In the genomic region with DNA sequence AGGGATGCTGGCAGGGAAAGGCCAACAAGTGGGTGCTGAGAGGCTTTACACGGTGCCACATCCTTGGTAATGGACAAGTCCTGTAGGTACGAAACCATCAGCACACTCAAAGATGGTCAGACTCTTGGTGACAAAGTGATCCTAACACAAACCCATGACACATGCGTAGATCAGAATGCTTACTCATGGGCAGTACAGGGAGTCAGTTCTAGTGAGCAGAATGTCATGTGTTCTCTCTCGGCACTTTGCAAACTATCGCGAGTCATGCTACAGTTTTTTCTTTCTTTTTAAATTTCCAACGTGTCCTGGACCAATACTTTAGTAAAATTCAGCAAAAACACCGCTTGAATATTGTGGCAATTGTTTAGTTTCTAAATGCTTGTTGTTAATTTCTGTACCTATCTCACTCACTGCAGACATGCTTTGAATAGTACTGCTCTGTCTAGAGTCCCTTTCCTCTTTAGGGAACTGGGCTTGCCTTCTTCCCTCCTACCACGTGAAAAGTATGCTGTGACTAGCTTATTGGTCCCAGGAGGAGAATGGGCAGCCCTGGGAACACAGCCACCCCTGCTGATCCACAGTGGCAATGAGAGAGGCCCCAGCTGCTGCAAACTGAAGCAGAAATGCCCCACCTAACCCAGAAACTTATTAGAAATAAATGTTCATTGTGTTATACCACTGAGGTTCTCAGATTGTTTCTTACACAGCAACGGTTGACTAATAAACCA, we compare ENCODE assay signal across 10 cellular contexts.
DNase-seq lines count a peak whose midpoint lies in the region; ATAC-seq and TF ChIP-seq lines count a peak whose summit lies in the region.
"Had no signal": no experiment of that assay in that cellular context is flagged by ENCODE, and none has a peak within 500 bp of the region (broad histone marks: within the 10 kb centered on the region; RNA-seq: fewer than 3 reads in every experiment).

No MANE protein-coding gene starts in this region.

- peaks cover 15% of the 10 kb centered on the region for H3K4me1 Mint-ChIP-seq in neural progenitor cell
- H3K4me1 Mint-ChIP-seq in activated T-helper 1 cell treated with anti-CD3 and anti-CD28 coated beads, Interleukin-12 subunit alpha, Interleukin-12 subunit beta, Interleukin-2, Interleukin-4 antibody, amounts not matched to agents 30 ng/mL and 10 ng/mL and 1 ng/mL, durations not matched to agents 14 hours and 24 hours and 36 hours (ENCODE audit: low read depth): peaks cover 6% of the 10 kb centered on the region

- 82 to 93% (median 87%) methylated on average over 10 of the region's 10 CpGs for WGBS in spleen, 5 donors

- peaks cover 4% of the 10 kb centered on the region for H3F3A ChIP-seq in neural progenitor cell (ENCODE audit: low read depth)

- ATAC-seq in GM18870 (IDR thresholded peaks at IDR 0.05; ENCODE audit: unreplicated experiment): no peak

- peaks cover 15% of the 10 kb centered on the region for H3K4me1 ChIP-seq in neural progenitor cell
- peaks cover 0 to 15% (median 0%) of the 10 kb centered on the region in 6 donors for H3K4me1 ChIP-seq in spleen
- peaks cover 5% of the 10 kb centered on the region; the same call in 1 of the 2 replicates for H3K4me1 ChIP-seq in BE2C

- H3K79me2 ChIP-seq in neural progenitor cell (ENCODE audit: low read depth): peaks cover 35% of the 10 kb centered on the region

- H3K27ac ChIP-seq in neural progenitor cell: no peak overlapping the region
- no peak overlapping the region for H3K27ac ChIP-seq in spleen

- peak overlapping the region; percentile 50 for H3K27ac Mint-ChIP-seq in neural progenitor cell
- H3K27ac Mint-ChIP-seq in activated T-helper 1 cell treated with anti-CD3 and anti-CD28 coated beads, Interleukin-12 subunit alpha, Interleukin-12 subunit beta, Interleukin-2, Interleukin-4 antibody, amounts not matched to agents 30 ng/mL and 10 ng/mL and 1 ng/mL, durations not matched to agents 14 hours and 24 hours and 36 hours: no peak overlapping the region

- H2AFZ ChIP-seq in neural progenitor cell (replicated peaks): no peak overlapping the region

- peaks cover 2% of the 10 kb centered on the region for H3K27me3 Mint-ChIP-seq in neural progenitor cell (ENCODE audit: insufficient read depth, low read depth)
- H3K27me3 Mint-ChIP-seq in activated T-helper 1 cell treated with anti-CD3 and anti-CD28 coated beads, Interleukin-12 subunit alpha, Interleukin-12 subunit beta, Interleukin-2, Interleukin-4 antibody, amounts not matched to agents 30 ng/mL and 10 ng/mL and 1 ng/mL, durations not matched to agents 14 hours and 24 hours and 36 hours (ENCODE audit: insufficient read depth): no peaks in the 10 kb centered on the region

- H3K36me3 Mint-ChIP-seq in neural progenitor cell: peaks cover 10% of the 10 kb centered on the region
- H3K36me3 Mint-ChIP-seq in activated T-helper 1 cell treated with anti-CD3 and anti-CD28 coated beads, Interleukin-12 subunit alpha, Interleukin-12 subunit beta, Interleukin-2, Interleukin-4 antibody, amounts not matched to agents 30 ng/mL and 10 ng/mL and 1 ng/mL, durations not matched to agents 14 hours and 24 hours and 36 hours (ENCODE audit: low read depth): no peaks in the 10 kb centered on the region

- TF ChIP-seq CTCF in fibroblast of mammary gland (conservative IDR thresholded peaks at IDR 0.05; ENCODE audit: control insufficient read depth, insufficient read depth, low read depth, low read length) (no peak), neural progenitor cell (IDR thresholded peaks at IDR 0.05) (no peak), spleen (IDR thresholded peaks at IDR 0.05 in 8 of 11, conservative IDR thresholded peaks at IDR 0.05 in 3 of 11) (no peak), BE2C (IDR thresholded peaks at IDR 0.05; ENCODE audit: low read depth, low read length) (no peak)

- H3K9me3 Mint-ChIP-seq in neural progenitor cell: no peaks in the 10 kb centered on the region
- H3K9me3 Mint-ChIP-seq in activated T-helper 1 cell treated with anti-CD3 and anti-CD28 coated beads, Interleukin-12 subunit alpha, Interleukin-12 subunit beta, Interleukin-2, Interleukin-4 antibody, amounts not matched to agents 30 ng/mL and 10 ng/mL and 1 ng/mL, durations not matched to agents 14 hours and 24 hours and 36 hours: no peaks in the 10 kb centered on the region

- H3K9me3 ChIP-seq in neural progenitor cell (ENCODE audit: low read depth) (no peaks in the 10 kb centered on the region), spleen (no peaks in the 10 kb centered on the region), BE2C (no peaks in the 10 kb centered on the region)

- DNase-seq in Daoy (ENCODE audit: low read depth): peak; percentile 69
- peak; percentile 57 for DNase-seq in RPMI7951 (ENCODE audit: low read depth)
- peak; percentile 92 for DNase-seq in fibroblast of mammary gland (ENCODE audit: low read depth)
- peak; percentile 17 for DNase-seq in neural progenitor cell (ENCODE audit: low spot score)
- no peak for DNase-seq in spleen
- no peak for DNase-seq in activated T-helper 1 cell treated with anti-CD3 and anti-CD28 coated beads, Interleukin-12 subunit alpha, Interleukin-12 subunit beta, Interleukin-2, Interleukin-4 antibody, amounts not matched to agents 30 ng/mL and 10 ng/mL and 1 ng/mL, durations not matched to agents 14 hours and 24 hours and 36 hours (ENCODE audit: low spot score)
- no peak for DNase-seq in BE2C
- DNase-seq: GDM1, NCI-H2107 had no signal

- intact Hi-C loops in spleen (cut with DNase I; ENCODE audit: low total_unique reads): no loop called here
- intact Hi-C loops in activated T-helper 1 cell treated with anti-CD3 and anti-CD28 coated beads, Interleukin-12 subunit alpha, Interleukin-12 subunit beta, Interleukin-2, Interleukin-4 antibody, amounts not matched to agents 30 ng/mL and 10 ng/mL and 1 ng/mL, durations not matched to agents 14 hours and 24 hours and 36 hours (cut with micrococcal nuclease): no loop called here

- H3K27me3 ChIP-seq in neural progenitor cell: no peaks in the 10 kb centered on the region
- no peaks in the 10 kb centered on the region for H3K27me3 ChIP-seq in spleen (replicated peaks in 1 of 7)
- H3K27me3 ChIP-seq in BE2C: no peaks in the 10 kb centered on the region

- peak overlapping the region; percentile 37 for H3K9ac ChIP-seq in neural progenitor cell

- H3K4me3 Mint-ChIP-seq in neural progenitor cell: no peak overlapping the region
- H3K4me3 Mint-ChIP-seq in activated T-helper 1 cell treated with anti-CD3 and anti-CD28 coated beads, Interleukin-12 subunit alpha, Interleukin-12 subunit beta, Interleukin-2, Interleukin-4 antibody, amounts not matched to agents 30 ng/mL and 10 ng/mL and 1 ng/mL, durations not matched to agents 14 hours and 24 hours and 36 hours: no peak overlapping the region

- H4K20me1 ChIP-seq in neural progenitor cell (ENCODE audit: low read depth): peaks cover 65% of the 10 kb centered on the region

- peak overlapping the region; percentile 8 for H3K4me2 ChIP-seq in neural progenitor cell

- no peak overlapping the region for H3K4me3 ChIP-seq in fibroblast of mammary gland (ENCODE audit: control insufficient read depth, low read depth, low read length)
- H3K4me3 ChIP-seq in neural progenitor cell: no peak overlapping the region
- H3K4me3 ChIP-seq in spleen: no peak overlapping the region
- H3K4me3 ChIP-seq in BE2C (ENCODE audit: low read depth, low read length): no peak overlapping the region

- TF ChIP-seq POLR2A in spleen (IDR thresholded peaks at IDR 0.05): no peak

- H3K36me3 ChIP-seq in neural progenitor cell (no peaks in the 10 kb centered on the region), spleen (peaks cover 0 to 23% (median 0%) of the 10 kb centered on the region in 6 donors), BE2C (no peaks in the 10 kb centered on the region)

Comparison
In these comparisons a context has a peak if more than half of its experiments do, and no peak if none do; other contexts are left out.
1. DNase-seq: peak in Daoy (single experiment), RPMI7951 (single experiment), fibroblast of mammary gland (single experiment) and neural progenitor cell (single experiment); none in spleen (single experiment), activated T-helper 1 cell treated with anti-CD3 and anti-CD28 coated beads, Interleukin-12 subunit alpha, Interleukin-12 subunit beta, Interleukin-2, Interleukin-4 antibody, amounts not matched to agents 30 ng/mL and 10 ng/mL and 1 ng/mL, durations not matched to agents 14 hours and 24 hours and 36 hours (single experiment) and BE2C (single experiment).